13 cellular contexts compared by ENCODE assay signal in the genomic region with DNA sequence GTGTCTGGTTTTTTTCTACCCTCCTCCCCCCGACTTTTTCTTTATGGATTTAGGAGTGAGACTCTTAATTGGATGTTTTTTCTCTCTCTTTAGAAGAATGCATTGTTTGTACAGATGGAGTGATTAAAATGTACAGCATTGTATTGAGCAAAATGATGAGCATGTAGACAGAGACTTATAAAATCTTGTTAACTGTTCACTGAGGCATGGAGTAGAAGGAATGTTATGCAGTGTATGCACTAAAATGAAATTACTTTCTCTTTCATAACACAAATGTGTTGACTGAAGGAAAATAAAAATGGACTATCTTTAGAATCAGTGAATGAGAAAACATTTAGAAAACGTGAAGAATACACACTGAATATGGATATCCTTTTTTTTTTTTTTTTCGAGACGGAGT.
DNase-seq lines count a peak whose midpoint lies in the region; ATAC-seq and FAIRE-seq lines count a peak whose summit lies in the region.
"Had no signal": no experiment of that assay in that cellular context is flagged by ENCODE, and none has a peak within 500 bp of the region (broad histone marks: within the 10 kb centered on the region; RNA-seq: fewer than 3 reads in every experiment).

No MANE protein-coding gene starts in this region.

- ATAC-seq in GM18517 (IDR thresholded peaks at IDR 0.05; ENCODE audit: unreplicated experiment) (peak; percentile 46), GM21619 (IDR thresholded peaks at IDR 0.05; ENCODE audit: unreplicated experiment) (peak; percentile 48), HG03460 (IDR thresholded peaks at IDR 0.05; ENCODE audit: unreplicated experiment) (peak; percentile 45), HG03457 (IDR thresholded peaks at IDR 0.05; ENCODE audit: unreplicated experiment) (no peak)
- ATAC-seq: right cardiac atrium had no signal

- peak; percentile 66 for FAIRE-seq in islet of Langerhans (lab: Jason Lieb, UNC)

- DNase-seq in NCI-H2107 (lab: John Stamatoyannopoulos, UW) (no peak), amniotic stem cell (lab: John Stamatoyannopoulos, UW) (no peak), ecto neural progenitor cell (ENCODE audit: low spot score) (no peak)
- DNase-seq: activated CD4-positive, alpha-beta T cell treated with anti-CD3 and anti-CD28 coated beads, Interleukin-2, amount 10 ng/mL, durations not matched to agents 24 days and 14 days; activated naive CD4-positive, alpha-beta T cell treated with Interleukin-2 at 50 U/mL for 16 hours; dorsolateral prefrontal cortex; midbrain; right cardiac atrium had no signal
